ENCODE assay signal across 33 cellular contexts in genomic region chr19:49006905-49007304, GRCh38. TPM values are rescaled to one million over a fixed set of nuclear protein-coding genes. Genes with fewer than 3 reads are reported as not detected.
"Had no signal": no experiment of that assay in that cellular context is flagged by ENCODE, and none has a peak within 500 bp of the region (broad histone marks: within the 10 kb centered on the region; RNA-seq: fewer than 3 reads in every experiment).

No MANE protein-coding gene starts in this region.

- H3K27me3 ChIP-seq: colonic mucosa, esophagus squamous epithelium, gastrocnemius medialis, heart right ventricle, left lung had no signal

- FAIRE-seq: endometrium, islet of Langerhans, keratinocyte had no signal

- H3K36me3 ChIP-seq: colonic mucosa had no signal

- H3K4me3 ChIP-seq: colonic mucosa, esophagus squamous epithelium, gastrocnemius medialis, heart right ventricle, left lung, lower lobe of right lung, mucosa of descending colon had no signal

- H3K27ac ChIP-seq: colonic mucosa, epithelial cell of prostate, esophagus squamous epithelium, gastrocnemius medialis, heart right ventricle, left lung, lower lobe of right lung had no signal

- ATAC-seq: effector memory CD8-positive, alpha-beta T cell; gastrocnemius medialis; left cardiac atrium; left lung; left ventricle myocardium superior; mucosa of descending colon had no signal

- H3K9me3 ChIP-seq: colonic mucosa, esophagus squamous epithelium, gastrocnemius medialis, heart right ventricle, left lung, lower lobe of right lung, mucosa of descending colon had no signal

- H3K4me1 ChIP-seq: colonic mucosa, esophagus squamous epithelium, gastrocnemius medialis, heart right ventricle, left lung, lower lobe of right lung had no signal

- DNase-seq: colonic mucosa; cortex of kidney; effector CD8-positive, alpha-beta T cell; effector memory CD8-positive, alpha-beta T cell; endodermal cell; erythroblast; esophagus squamous epithelium; foreskin fibroblast; foreskin melanocyte; gastrocnemius medialis; glutamatergic neuron; head of caudate nucleus; heart right ventricle; hippocampal formation; left cardiac atrium; left lung; left ventricle myocardium superior; lower lobe of right lung; mesenchymal stem cell; mucosa of descending colon had no signal

RNA-seq across cellular contexts. Expression of gene LHB, which starts 10.0 kb away (rescaled TPM):
- total RNA-seq: colonic mucosa, dermis microvascular lymphatic vessel endothelial cell, esophagus mucosa, esophagus squamous epithelium, heart right ventricle, left lung, left ventricle myocardium superior, lower lobe of right lung, lung microvascular endothelial cell, mesenteric fat pad, mesothelial cell of epicardium, myocyte had no signal
- polyA plus RNA-seq: heart right ventricle, keratinocyte had no signal

RNA-seq across cellular contexts. Expression of gene CGB3, which starts 17.2 kb away (rescaled TPM):
- total RNA-seq: colonic mucosa, dermis microvascular lymphatic vessel endothelial cell, endodermal cell, esophagus mucosa, esophagus squamous epithelium, gastrocnemius medialis, glomerular endothelial cell, heart right ventricle, kidney epithelial cell, left cardiac atrium, left lung, left ventricle myocardium superior, lower leg skin, lower lobe of right lung, lung microvascular endothelial cell, mesenteric fat pad, mesothelial cell of epicardium, mucosa of descending colon, myocyte had no signal
- polyA plus RNA-seq: heart right ventricle, keratinocyte had no signal

RNA-seq across cellular contexts. Expression of gene CGB2, which starts 24.8 kb away (rescaled TPM):
- total RNA-seq: colonic mucosa, dermis microvascular lymphatic vessel endothelial cell, esophagus mucosa, esophagus squamous epithelium, gastrocnemius medialis, glomerular endothelial cell, heart right ventricle, left cardiac atrium, left lung, left ventricle myocardium superior, lower leg skin, lower lobe of right lung, lung microvascular endothelial cell, mesenteric fat pad, mucosa of descending colon, myocyte had no signal
- polyA plus RNA-seq: heart right ventricle, keratinocyte had no signal
